In genomic region chr12:94677778-94678177, GRCh38 we compare ENCODE assay signal across 10 cellular contexts. TPM values are rescaled to one million over a fixed set of nuclear protein-coding genes. Genes with fewer than 3 reads are reported as not detected.
DNase-seq lines count a peak whose midpoint lies in the region; ATAC-seq and TF ChIP-seq lines count a peak whose summit lies in the region.
"Had no signal": no experiment of that assay in that cellular context is flagged by ENCODE, and none has a peak within 500 bp of the region (broad histone marks: within the 10 kb centered on the region; RNA-seq: fewer than 3 reads in every experiment).

No MANE protein-coding gene starts in this region.

- CTCF ChIA-PET in CD8-positive, alpha-beta memory T cell (lab: Charles Lee) = interaction anchor here (1.3 to 1.5 kb wide), 2 partner anchors 27 to 34 kb away, joined by 3 read pairs; partner anchors contain the start of gene TMCC3
- CTCF ChIA-PET in CD4-positive, alpha-beta memory T cell (lab: Charles Lee; ENCODE audit: partially characterized antibody) = no interaction called here

- H3K4me3 Mint-ChIP-seq in CD8-positive, alpha-beta memory T cell = peak overlapping the region in 4 of 7 donors; percentile 16 to 47 (median 38)
- H3K4me3 Mint-ChIP-seq in mesothelial cell of epicardium = no peak overlapping the region
- H3K4me3 Mint-ChIP-seq in CD4-positive, alpha-beta memory T cell = peak overlapping the region in 2 of 8 donors; percentile 36 to 50
- H3K4me3 Mint-ChIP-seq: H9 had no signal

- no peak overlapping the region for H3K4me3 ChIP-seq in CD8-positive, alpha-beta memory T cell (ENCODE audit: low read length)
- H3K4me3 ChIP-seq in RWPE2 (ENCODE audit: severe bottlenecking) = no peak overlapping the region
- H3K4me3 ChIP-seq in CD4-positive, alpha-beta memory T cell (ENCODE audit: low read length in 2 of 2) = no peak overlapping the region

- H3K27ac Mint-ChIP-seq in CD8-positive, alpha-beta memory T cell = peak overlapping the region; percentile 43 to 97 (median 75)
- H3K27ac Mint-ChIP-seq in mesothelial cell of epicardium = peak overlapping the region; percentile 62
- H3K27ac Mint-ChIP-seq in CD4-positive, alpha-beta memory T cell = peak overlapping the region in 3 of 7 donors; percentile 25 to 79 (median 42)
- H3K27ac Mint-ChIP-seq: H9 had no signal

- ATAC-seq in GM19468 (IDR thresholded peaks at IDR 0.05; ENCODE audit: extremely low read depth, unreplicated experiment) = peak; percentile 37
- ATAC-seq in RWPE2 (ENCODE audit: low read depth) = peak; percentile 45; the same call in 1 of the 3 replicates

- no peaks in the 10 kb centered on the region for H3K9me3 Mint-ChIP-seq in CD8-positive, alpha-beta memory T cell
- H3K9me3 Mint-ChIP-seq in mesothelial cell of epicardium = peaks cover 3% of the 10 kb centered on the region
- no peaks in the 10 kb centered on the region for H3K9me3 Mint-ChIP-seq in CD4-positive, alpha-beta memory T cell

- H3K27ac ChIP-seq in CD8-positive, alpha-beta memory T cell (ENCODE audit: low read depth, low read length) = no peak overlapping the region
- no peak overlapping the region for H3K27ac ChIP-seq in RWPE2 (ENCODE audit: poor library complexity, severe bottlenecking)
- no peak overlapping the region for H3K27ac ChIP-seq in CD4-positive, alpha-beta memory T cell (ENCODE audit: low read depth, low read length)

- no peaks in the 10 kb centered on the region for H3K9me3 ChIP-seq in CD8-positive, alpha-beta memory T cell (ENCODE audit: low read length)
- no peaks in the 10 kb centered on the region for H3K9me3 ChIP-seq in RWPE2 (ENCODE audit: severe bottlenecking)
- no peaks in the 10 kb centered on the region for H3K9me3 ChIP-seq in CD4-positive, alpha-beta memory T cell (ENCODE audit: control insufficient read depth in 1 of 2, low read length in 2 of 2)

- DNase-seq in CD8-positive, alpha-beta memory T cell = peak in 1 of 5 donors; percentile 4
- no peak for DNase-seq in RWPE2 (ENCODE audit: low spot score)
- no peak for DNase-seq in mesothelial cell of epicardium (ENCODE audit: low spot score in 2 of 2, unreplicated experiment in 2 of 2)
- no peak for DNase-seq in NCI-H1930 (lab: John Stamatoyannopoulos, UW)
- DNase-seq in DMS79 (lab: John Stamatoyannopoulos, UW) = no peak
- no peak for DNase-seq in CD4-positive, alpha-beta memory T cell
- no peak for DNase-seq in stimulated activated CD4-positive, alpha-beta T cell treated with anti-CD3 and anti-CD28 coated beads, Interleukin-4, amount 100 ng/mL, for 4 hours
- DNase-seq: cortex of kidney, H9 had no signal

- TF ChIP-seq CTCF in RWPE2 (IDR thresholded peaks at IDR 0.05; ENCODE audit: poor library complexity, severe bottlenecking) (no peak), mesothelial cell of epicardium (IDR thresholded peaks at IDR 0.05; ENCODE audit: unreplicated experiment) (no peak)

- H3K36me3 Mint-ChIP-seq in CD8-positive, alpha-beta memory T cell = no peaks in the 10 kb centered on the region
- no peaks in the 10 kb centered on the region for H3K36me3 Mint-ChIP-seq in mesothelial cell of epicardium
- H3K36me3 Mint-ChIP-seq in CD4-positive, alpha-beta memory T cell = no peaks in the 10 kb centered on the region

- intact Hi-C loops in CD4-positive, alpha-beta memory T cell (cut with micrococcal nuclease) = no loop called here

- POLR2A ChIA-PET in CD8-positive, alpha-beta memory T cell (lab: Charles Lee) = interaction anchor here (0.6 to 1.5 kb wide), 2 partner anchors 29 to 40 kb away, joined by 3 to 4 read pairs; no protein-coding TSS in a partner anchor
- POLR2A ChIA-PET in CD4-positive, alpha-beta memory T cell (lab: Charles Lee; ENCODE audit: partially characterized antibody) = no interaction called here

- no peaks in the 10 kb centered on the region for H3K36me3 ChIP-seq in CD8-positive, alpha-beta memory T cell (ENCODE audit: insufficient read depth, low read length)
- no peaks in the 10 kb centered on the region for H3K36me3 ChIP-seq in RWPE2 (ENCODE audit: low read depth)
- H3K36me3 ChIP-seq in CD4-positive, alpha-beta memory T cell (ENCODE audit: insufficient read depth, low read length) = no peaks in the 10 kb centered on the region

- H3K27me3 ChIP-seq in CD8-positive, alpha-beta memory T cell (ENCODE audit: insufficient read depth, low read length, poor library complexity, severe bottlenecking) = no peaks in the 10 kb centered on the region
- H3K27me3 ChIP-seq in RWPE2 (ENCODE audit: insufficient read depth, poor library complexity, severe bottlenecking) = no peaks in the 10 kb centered on the region
- no peaks in the 10 kb centered on the region for H3K27me3 ChIP-seq in CD4-positive, alpha-beta memory T cell (ENCODE audit: insufficient read depth, low read length)

- peaks cover 26% of the 10 kb centered on the region for H3K4me1 ChIP-seq in CD8-positive, alpha-beta memory T cell (ENCODE audit: insufficient read depth, low read length)
- no peaks in the 10 kb centered on the region for H3K4me1 ChIP-seq in RWPE2 (ENCODE audit: insufficient read depth, poor library complexity, severe bottlenecking)
- peaks cover 21% of the 10 kb centered on the region for H3K4me1 ChIP-seq in CD4-positive, alpha-beta memory T cell (ENCODE audit: insufficient read depth, low read length)

- peaks cover 4 to 5% of the 10 kb centered on the region in 2 donors for H3K27me3 Mint-ChIP-seq in CD8-positive, alpha-beta memory T cell
- no peaks in the 10 kb centered on the region for H3K27me3 Mint-ChIP-seq in mesothelial cell of epicardium (ENCODE audit: low read depth)
- H3K27me3 Mint-ChIP-seq in CD4-positive, alpha-beta memory T cell = peaks cover 5 to 8% of the 10 kb centered on the region in 2 donors

- H3K4me1 Mint-ChIP-seq in CD8-positive, alpha-beta memory T cell = peaks cover 25 to 38% (median 34%) of the 10 kb centered on the region in 3 donors
- peaks cover 40% of the 10 kb centered on the region for H3K4me1 Mint-ChIP-seq in mesothelial cell of epicardium
- peaks cover 12 to 26% (median 19%) of the 10 kb centered on the region in 4 donors for H3K4me1 Mint-ChIP-seq in CD4-positive, alpha-beta memory T cell

RNA-seq across cellular contexts. Expression of gene TMCC3, which starts 27.4 kb away (rescaled TPM):
- total RNA-seq in CD8-positive, alpha-beta memory T cell = under 1 TPM; 0.18 TPM
- polyA plus RNA-seq in CD8-positive, alpha-beta memory T cell = 0.41 TPM
- 10.1 to 11.7 TPM (median 11.5 TPM) in 3 replicates for total RNA-seq in mesothelial cell of epicardium
- total RNA-seq in CD4-positive, alpha-beta memory T cell = under 1 TPM; 0.23 to 0.36 TPM
- under 1 TPM; 0.14 to 0.91 TPM for polyA plus RNA-seq in CD4-positive, alpha-beta memory T cell
